In the genomic region with DNA sequence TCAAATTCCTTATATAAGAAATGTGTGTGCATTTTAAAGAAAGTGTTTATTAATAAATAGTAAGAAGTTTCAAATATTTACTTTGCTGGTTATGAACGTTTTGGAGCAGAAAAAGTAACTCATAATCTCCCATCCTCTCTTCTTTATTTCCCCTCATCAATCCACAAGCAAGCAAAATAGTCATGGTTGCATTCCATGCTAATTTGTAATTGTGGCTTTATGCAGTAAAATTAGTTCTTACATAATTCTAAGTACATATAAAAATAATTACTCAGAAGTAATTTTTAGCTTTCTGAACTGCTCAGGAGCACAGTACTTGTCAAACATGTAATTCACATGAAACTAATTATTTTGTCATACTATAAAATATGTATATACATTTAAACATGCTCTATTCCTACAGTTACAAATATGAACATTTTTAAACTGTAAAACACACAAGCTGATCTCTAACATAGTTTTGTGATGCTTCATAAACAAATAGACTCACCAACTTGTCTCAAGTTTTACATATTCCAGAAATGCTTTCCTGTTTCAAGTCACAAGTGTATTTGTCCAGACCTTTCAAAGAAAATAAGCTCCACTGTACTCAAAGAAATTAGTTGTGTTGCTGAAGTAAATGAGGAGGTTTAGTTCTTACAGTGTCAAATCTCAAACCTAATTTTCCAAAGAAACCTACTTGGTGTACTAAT, we compare ENCODE assay signal across 1 cellular context.
TF ChIP-seq lines count a peak whose summit lies in the region.

No MANE protein-coding gene starts in this region.

TF ChIP-seq in endothelial cell of umbilical vein, 7 proteins besides CTCF, POLR2A, EP300 and RAD21:
- TF ChIP-seq EZH2 (IDR thresholded peaks at IDR 0.05; ENCODE audit: borderline replicate concordance, low read depth, low read length, severe bottlenecking), result no peak
- TF ChIP-seq POLR2AphosphoS5 (IDR thresholded peaks at IDR 0.05; ENCODE audit: insufficient read depth, low read depth, low read length), result no peak
TF ChIP-seq in endothelial cell of umbilical vein: peak in this region for 0.
